In the genomic region with DNA sequence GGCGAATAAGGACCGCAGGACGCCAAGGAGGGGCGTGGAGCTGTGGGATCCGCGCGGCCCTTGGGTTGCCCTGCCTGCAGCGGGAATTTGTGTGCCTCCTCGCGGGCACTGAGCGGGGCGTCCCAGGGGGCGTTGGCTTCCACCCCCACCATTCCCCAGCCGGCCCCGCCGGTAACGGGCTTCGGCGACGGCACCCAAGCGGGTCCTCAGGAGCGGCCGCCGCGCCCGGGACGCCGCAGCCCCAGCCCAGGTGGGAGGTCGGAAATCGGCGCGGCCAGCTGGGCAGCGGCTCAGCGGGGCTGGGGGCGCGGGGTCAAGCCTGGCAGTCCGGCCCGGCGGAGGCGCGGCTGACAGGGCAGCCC, we compare ENCODE assay signal across 2 cellular contexts.
TF ChIP-seq lines count a peak whose summit lies in the region.

No MANE protein-coding gene starts in this region.

TF ChIP-seq in HCT116, 20 proteins besides CTCF, POLR2A, EP300 and RAD21:
- TF ChIP-seq EZH2 (IDR thresholded peaks at IDR 0.05) (no peak), SP1 (IDR thresholded peaks at IDR 0.05; ENCODE audit: low read depth) (no peak), CBX3 (IDR thresholded peaks at IDR 0.05; ENCODE audit: low read depth) (no peak), SIN3A (IDR thresholded peaks at IDR 0.05; ENCODE audit: low read depth) (no peak), YY1 (IDR thresholded peaks at IDR 0.05; ENCODE audit: extremely low read depth, insufficient replicate concordance, low read depth, low read length) (no peak), ZNF274 (IDR thresholded peaks at IDR 0.05; ENCODE audit: low read depth, low read length) (no peak), FOSL1 (IDR thresholded peaks at IDR 0.05; ENCODE audit: low read depth) (no peak), JUND (IDR thresholded peaks at IDR 0.05) (no peak), MAX (IDR thresholded peaks at IDR 0.05) (no peak), ZFX (IDR thresholded peaks at IDR 0.05) (no peak), ELF1 (IDR thresholded peaks at IDR 0.05; ENCODE audit: borderline replicate concordance, low read depth) (no peak), TCF7L2 (IDR thresholded peaks at IDR 0.05; ENCODE audit: borderline replicate concordance, extremely low read depth, insufficient read depth, insufficient read length) (no peak), CEBPB (IDR thresholded peaks at IDR 0.05; ENCODE audit: low read depth) (no peak), ZBTB33 (IDR thresholded peaks at IDR 0.05; ENCODE audit: extremely low read depth, insufficient replicate concordance, low read length) (no peak), EZH2phosphoT487 (IDR thresholded peaks at IDR 0.05; ENCODE audit: borderline replicate concordance) (no peak)
- TF ChIP-seq, protein P1, sequence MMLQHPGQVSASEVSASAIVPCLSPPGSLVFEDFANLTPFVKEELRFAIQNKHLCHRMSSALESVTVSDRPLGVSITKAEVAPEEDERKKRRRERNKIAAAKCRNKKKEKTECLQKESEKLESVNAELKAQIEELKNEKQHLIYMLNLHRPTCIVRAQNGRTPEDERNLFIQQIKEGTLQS (IDR thresholded peaks at IDR 0.05), result no peak

TF ChIP-seq in GM12878, 131 proteins besides CTCF, POLR2A, EP300 and RAD21:
- peak; percentile 65; the same call in 1 of the 2 replicates for TF ChIP-seq NR2F1 (conservative IDR thresholded peaks at IDR 0.05)
- TF ChIP-seq GATAD2B (conservative IDR thresholded peaks at IDR 0.05; ENCODE audit: low read depth), result peak; percentile 53; the same call in 1 of the 2 replicates
- no peak for TF ChIP-seq POU2F2 (IDR thresholded peaks at IDR 0.05; ENCODE audit: borderline replicate concordance, low read depth, low read length)
- TF ChIP-seq LARP7 (IDR thresholded peaks at IDR 0.05), result peak; percentile 70
- TF ChIP-seq RB1 (IDR thresholded peaks at IDR 0.05; ENCODE audit: borderline replicate concordance), result 0 out of 2 replicates have a peak, but pooled peaks have one; percentile 43
- TF ChIP-seq SMARCA5 (IDR thresholded peaks at IDR 0.05), result 0 out of 2 replicates have a peak, but pooled peaks have one; percentile 39
- TF ChIP-seq ZNF217 (IDR thresholded peaks at IDR 0.05), result 0 out of 2 replicates have a peak, but pooled peaks have one; percentile 24
- TF ChIP-seq MXI1 (IDR thresholded peaks at IDR 0.05; ENCODE audit: low read depth, low read length), result no peak
- TF ChIP-seq SUZ12 (IDR thresholded peaks at IDR 0.05; ENCODE audit: unreplicated experiment), result peak; percentile 57
- TF ChIP-seq BHLHE40 (IDR thresholded peaks at IDR 0.05; ENCODE audit: borderline replicate concordance in 1 of 2, low read depth in 2 of 2, low read length in 1 of 2), result peak in 1 of 2 experiments; percentile 10; a peak in 1 of 4 replicates
- no peak for TF ChIP-seq ZBTB11 (CRISPR knock-in tag; IDR thresholded peaks at IDR 0.05)
- 0 out of 2 replicates have a peak, but pooled peaks have one; percentile 63 for TF ChIP-seq IKZF1 (conservative IDR thresholded peaks at IDR 0.05)
- 0 out of 2 replicates have a peak, but pooled peaks have one; percentile 28 for TF ChIP-seq NKRF (conservative IDR thresholded peaks at IDR 0.05)
